ENCODE assay signal across 8 cellular contexts in the genomic region with DNA sequence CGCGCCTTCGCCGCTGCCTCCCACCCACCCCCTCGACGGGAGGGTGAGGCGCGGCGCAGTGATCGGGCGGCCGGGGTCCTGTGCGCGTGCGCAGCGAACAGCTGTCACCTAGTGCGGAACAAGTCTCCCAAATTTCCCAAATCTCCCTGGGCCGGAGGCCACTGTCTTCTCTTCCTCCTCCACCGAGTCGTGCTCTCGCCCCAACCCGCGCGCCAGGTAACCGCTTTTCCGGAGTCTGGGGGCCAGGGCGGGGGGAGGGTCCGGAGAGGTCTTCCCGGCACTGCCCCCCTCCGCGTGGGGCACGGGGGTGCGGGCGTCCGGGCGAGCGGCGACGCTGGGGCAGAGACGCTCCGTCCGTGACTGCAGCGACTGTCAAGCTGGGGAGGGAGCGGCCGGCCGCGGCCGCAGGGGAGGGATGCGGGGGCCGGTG. TPM values are rescaled to one million over a fixed set of nuclear protein-coding genes. Genes with fewer than 3 reads are reported as not detected.
DNase-seq lines count a peak whose midpoint lies in the region; ATAC-seq, FAIRE-seq and TF ChIP-seq lines count a peak whose summit lies in the region.

No MANE protein-coding gene starts in this region.

- H4K91ac ChIP-seq in mesenchymal stem cell (ENCODE audit: low read length): peak overlapping the region; percentile 82

- peak overlapping the region; percentile 79 for H3K27ac ChIP-seq in mesenchymal stem cell (ENCODE audit: low read length, poor library complexity, severe bottlenecking)

- peak overlapping the region; percentile 92 for H2BK120ac ChIP-seq in mesenchymal stem cell (ENCODE audit: low read depth, low read length)

- FAIRE-seq in urothelium cell line (lab: Jason Lieb, UNC): no peak

- peak overlapping the region; percentile 21 to 71 for H2BK12ac ChIP-seq in mesenchymal stem cell (ENCODE audit: low read length in 2 of 2)

- H2BK15ac ChIP-seq in mesenchymal stem cell (ENCODE audit: low read depth, poor library complexity, severe bottlenecking): peak overlapping the region; percentile 80

- 0 out of 2 replicates have a peak, but pooled peaks cover under 1% of the 10 kb centered on the region for H3K4me1 ChIP-seq in ES-I3 (ENCODE audit: insufficient read depth, low read length)
- H3K4me1 ChIP-seq in mesenchymal stem cell (ENCODE audit: control insufficient read depth, insufficient read depth, low read depth, low read length): peaks cover 4% of the 10 kb centered on the region

- H3K14ac ChIP-seq in mesenchymal stem cell (ENCODE audit: low read length in 2 of 2): peak overlapping the region in 1 of 2 experiments; percentile 94

- no peak for TF ChIP-seq CTCF in choroid plexus epithelial cell (conservative IDR thresholded peaks at IDR 0.05; ENCODE audit: low read depth, low read length)

- peak overlapping the region; percentile 86 to 96 for H3K18ac ChIP-seq in mesenchymal stem cell (ENCODE audit: low read depth in 1 of 2, low read length in 2 of 2)

- H2AK5ac ChIP-seq in mesenchymal stem cell (ENCODE audit: low read length, severe bottlenecking): no peak overlapping the region

- peak overlapping the region; percentile 64 to 65 for H3K4ac ChIP-seq in mesenchymal stem cell (ENCODE audit: low read depth in 1 of 2, low read length in 2 of 2)

- H3K4me3 ChIP-seq in choroid plexus epithelial cell (ENCODE audit: low read depth, low read length) (peak overlapping the region; percentile 98), mesenchymal stem cell (ENCODE audit: insufficient read depth in 1 of 2, low read depth in 1 of 2, low read length in 2 of 2) (peak overlapping the region; percentile 91 to 95)

- 1% methylated on average over 40 of the region's 50 CpGs for WGBS in mesenchymal stem cell

- H3K27me3 ChIP-seq in mesenchymal stem cell (ENCODE audit: control insufficient read depth in 1 of 2, insufficient read depth in 1 of 2, low read length in 2 of 2): no peaks in the 10 kb centered on the region

- peak overlapping the region; percentile 57 for H4K8ac ChIP-seq in mesenchymal stem cell (ENCODE audit: low read length)

- H3K9me3 ChIP-seq in ES-I3 (ENCODE audit: control insufficient read depth, insufficient read depth, low read length) (no peaks in the 10 kb centered on the region), mesenchymal stem cell (ENCODE audit: control insufficient read depth, low read length) (no peaks in the 10 kb centered on the region)

- H3K4me2 ChIP-seq in mesenchymal stem cell (ENCODE audit: low read length, poor library complexity, severe bottlenecking): peak overlapping the region; percentile 95

- no peaks in the 10 kb centered on the region for H3K36me3 ChIP-seq in ES-I3 (ENCODE audit: insufficient read depth, low read length)
- no peaks in the 10 kb centered on the region for H3K36me3 ChIP-seq in mesenchymal stem cell (ENCODE audit: control insufficient read depth in 1 of 2, insufficient read depth in 2 of 2, low read depth in 1 of 2, low read length in 2 of 2)

- H2AFZ ChIP-seq in mesenchymal stem cell (ENCODE audit: low read depth, low read length): peak overlapping the region; percentile 96

- H2BK5ac ChIP-seq in mesenchymal stem cell (ENCODE audit: low read depth, low read length, poor library complexity, severe bottlenecking): no peak overlapping the region

- peaks cover 5% of the 10 kb centered on the region for H3K79me1 ChIP-seq in mesenchymal stem cell (replicated peaks; ENCODE audit: low read length, poor library complexity, severe bottlenecking)

- DNase-seq in HuH-7.5 (ENCODE audit: low spot score): peak; percentile 90
- DNase-seq in choroid plexus epithelial cell (ENCODE audit: low read depth): no peak
- no peak for DNase-seq in mesenchymal stem cell
- DNase-seq in urothelium cell line (ENCODE audit: low spot score): peak; percentile 93
- DNase-seq in amniotic stem cell (lab: John Stamatoyannopoulos, UW): no peak
- DNase-seq in stimulated activated CD4-positive, alpha-beta T cell treated with anti-CD3 and anti-CD28 coated beads, Interleukin-2, amount 100 ng/mL, for 48 hours: no peak

- H3K9ac ChIP-seq in ES-I3 (ENCODE audit: low read depth, low read length) (peak overlapping the region; percentile 59; the same call in 1 of the 2 replicates), mesenchymal stem cell (ENCODE audit: low read length) (peak overlapping the region; percentile 96)

- peak; percentile 18 for ATAC-seq in GM21529 (IDR thresholded peaks at IDR 0.05; ENCODE audit: unreplicated experiment)

- peak overlapping the region in 1 of 2 experiments; percentile 74 for H3K23ac ChIP-seq in mesenchymal stem cell (ENCODE audit: low read length in 2 of 2)

RNA-seq across cellular contexts. Expression of gene KDM4C, which starts 0.2 kb away (rescaled TPM):
- 5.3 TPM for polyA plus RNA-seq in mesenchymal stem cell (2013, experiment 1 of 2)
- polyA plus RNA-seq in mesenchymal stem cell (2013, experiment 2 of 2): 5.1 TPM

Comparison
In these comparisons a context has a peak if more than half of its experiments do, and no peak if none do; other contexts are left out.
1. DNase-seq: peak in HuH-7.5 (single experiment) and urothelium cell line (single experiment); none in choroid plexus epithelial cell (single experiment), mesenchymal stem cell (single experiment), amniotic stem cell (single experiment) and stimulated activated CD4-positive, alpha-beta T cell treated with anti-CD3 and anti-CD28 coated beads, Interleukin-2, amount 100 ng/mL, for 48 hours (0 of 2).